ENCODE assay signal across 21 cellular contexts in genomic region chr6:53929340-53930120, GRCh38.
A peak's percentile ranks its signal among the peaks of the same experiment; 100 is the strongest.
DNase-seq lines count a peak whose midpoint lies in the region; ATAC-seq, FAIRE-seq and TF ChIP-seq lines count a peak whose summit lies in the region.
"Had no signal": no experiment of that assay in that cellular context is flagged by ENCODE, and none has a peak within 500 bp of the region (broad histone marks: within the 10 kb centered on the region; RNA-seq: fewer than 3 reads in every experiment).

No MANE protein-coding gene starts in this region.

- 92 to 95% methylated on average over 10 of the region's 10 CpGs for WGBS in pancreas, 2 donors
- whole genome bisulfite sequencing in upper lobe of left lung, 2 donors, result 92 to 98% methylated on average over 10 of the region's 10 CpGs

- TF ChIP-seq CTCF in Calu3 (IDR thresholded peaks at IDR 0.05; ENCODE audit: unreplicated experiment) (no peak), bronchial epithelial cell (IDR thresholded peaks at IDR 0.05; ENCODE audit: insufficient read depth, low read length, severe bottlenecking) (no peak), pancreas (IDR thresholded peaks at IDR 0.05) (no peak), upper lobe of left lung (IDR thresholded peaks at IDR 0.05) (no peak)

- no peaks in the 10 kb centered on the region for H3K36me3 ChIP-seq in bronchial epithelial cell (ENCODE audit: control insufficient read depth, insufficient read depth, low read length)
- H3K36me3 ChIP-seq in pancreas, result no peaks in the 10 kb centered on the region
- no peaks in the 10 kb centered on the region for H3K36me3 ChIP-seq in upper lobe of left lung
- H3K36me3 ChIP-seq: lower lobe of right lung, tibial nerve had no signal

- H3K27ac Mint-ChIP-seq in Calu3 (ENCODE audit: unreplicated experiment), result peak overlapping the region; percentile 60
- H3K27ac Mint-ChIP-seq: activated CD4-positive, alpha-beta T cell treated with anti-CD3 and anti-CD28 coated beads, Interleukin-2, amount 10 ng/mL, durations not matched to agents 24 days and 14 days; stimulated activated naive B cell treated with anti-CD40 and anti-IgM and Interleukin-4, amounts not matched to agents 10 μg/mL and 1 μg/mL and 100 μg/mL, for 72 hours had no signal

- H3K9me3 Mint-ChIP-seq in Calu3 (ENCODE audit: low read depth, unreplicated experiment), result no peaks in the 10 kb centered on the region
- H3K9me3 Mint-ChIP-seq: activated CD4-positive, alpha-beta T cell treated with anti-CD3 and anti-CD28 coated beads, Interleukin-2, amount 10 ng/mL, durations not matched to agents 24 days and 14 days; stimulated activated naive B cell treated with anti-CD40 and anti-IgM and Interleukin-4, amounts not matched to agents 10 μg/mL and 1 μg/mL and 100 μg/mL, for 72 hours had no signal

- peaks cover 0 to 12% (median 5%) of the 10 kb centered on the region in 3 donors for H3K4me1 ChIP-seq in pancreas
- peaks cover 0 to 10% (median 0%) of the 10 kb centered on the region in 4 donors for H3K4me1 ChIP-seq in upper lobe of left lung

- no peak for DNase-seq in Calu3
- DNase-seq in bronchial epithelial cell (ENCODE audit: low read depth), result peak; percentile 71
- no peak for DNase-seq in pancreas
- no peak for DNase-seq in midbrain (lab: John Stamatoyannopoulos, UW)
- no peak for DNase-seq in upper lobe of left lung
- DNase-seq: activated CD4-positive, alpha-beta T cell treated with anti-CD3 and anti-CD28 coated beads, Interleukin-2, amount 10 ng/mL, durations not matched to agents 24 days and 14 days; activated CD8-positive, alpha-beta memory T cell treated with anti-CD3 and anti-CD28 coated beads, Interleukin-2, amount 50 U/mL, for 48 hours; activated gamma-delta T cell treated with Interleukin-2 at 50 U/mL for 16 hours; caudate nucleus; dorsolateral prefrontal cortex; erythroblast; GOT3; lower lobe of right lung; NCI-H1417 treated with DMSO at 0.1 percent for 48 hours; NK-92 treated with Interleukin-12 subunit alpha and Interleukin-12 subunit beta, amount 100 ng/mL, for 24 hours; occipital lobe; RPMI8226; stimulated activated naive B cell treated with anti-CD40 and anti-IgM and Interleukin-4, amounts not matched to agents 10 μg/mL and 1 μg/mL and 100 μg/mL, for 72 hours had no signal

- H3K27ac ChIP-seq in pancreas (peak overlapping the region in 1 of 4 donors; percentile 6), upper lobe of left lung (no peak overlapping the region)
- H3K27ac ChIP-seq: dorsolateral prefrontal cortex, lower lobe of right lung, tibial nerve had no signal

- TF ChIP-seq POLR2A in upper lobe of left lung (IDR thresholded peaks at IDR 0.05), result no peak

- H3K4me3 Mint-ChIP-seq in Calu3 (ENCODE audit: low read depth, unreplicated experiment), result no peak overlapping the region
- H3K4me3 Mint-ChIP-seq: activated CD4-positive, alpha-beta T cell treated with anti-CD3 and anti-CD28 coated beads, Interleukin-2, amount 10 ng/mL, durations not matched to agents 24 days and 14 days; stimulated activated naive B cell treated with anti-CD40 and anti-IgM and Interleukin-4, amounts not matched to agents 10 μg/mL and 1 μg/mL and 100 μg/mL, for 72 hours had no signal

- ATAC-seq in pancreas (peak in 3 of 4 donors; percentile 10 to 25 (median 22)), GM21786 (IDR thresholded peaks at IDR 0.05; ENCODE audit: unreplicated experiment) (no peak), upper lobe of left lung (ENCODE audit: low FRiP score in 2 of 2) (no peak)
- ATAC-seq: lower lobe of right lung; stimulated activated naive B cell treated with anti-CD40 and anti-IgM and Interleukin-4, amounts not matched to agents 10 μg/mL and 1 μg/mL and 100 μg/mL, for 72 hours had no signal

- no peak overlapping the region for H3K4me3 ChIP-seq in bronchial epithelial cell (ENCODE audit: low read depth, low read length)
- H3K4me3 ChIP-seq in pancreas, result no peak overlapping the region
- H3K4me3 ChIP-seq in upper lobe of left lung, result no peak overlapping the region
- H3K4me3 ChIP-seq: dorsolateral prefrontal cortex, lower lobe of right lung, tibial nerve had no signal

- H3K4me1 Mint-ChIP-seq in Calu3 (ENCODE audit: low read depth, unreplicated experiment), result peaks cover 42% of the 10 kb centered on the region
- H3K4me1 Mint-ChIP-seq: activated CD4-positive, alpha-beta T cell treated with anti-CD3 and anti-CD28 coated beads, Interleukin-2, amount 10 ng/mL, durations not matched to agents 24 days and 14 days had no signal

- intact Hi-C loops in Calu3 (cut with micrococcal nuclease; ENCODE audit: unreplicated experiment) (loop anchor here (5.0 to 10.0 kb wide), 4 partner anchors 72 to 187 kb away; partner anchors contain the start of gene LRRC1), pancreas (cut with DNase I) (loop anchor here in 1 of 3 donors (10.0 kb wide), 1 partner anchor 115 kb away; no protein-coding TSS in a partner anchor)

- H3K27me3 ChIP-seq in bronchial epithelial cell (ENCODE audit: control insufficient read depth, insufficient read depth, low read length) (no peaks in the 10 kb centered on the region), pancreas (no peaks in the 10 kb centered on the region), upper lobe of left lung (no peaks in the 10 kb centered on the region)
- H3K27me3 ChIP-seq: dorsolateral prefrontal cortex, tibial nerve had no signal

- CTCF ChIA-PET in Calu3 (lab: Charles Lee), result interaction anchor here (0.8 to 2.4 kb wide), 3 partner anchors 27 to 195 kb away, joined by 3 to 7 read pairs (median 6); partner anchors contain the start of gene LRRC1

- H3K9me3 ChIP-seq in pancreas (no peaks in the 10 kb centered on the region), upper lobe of left lung (no peaks in the 10 kb centered on the region)
- H3K9me3 ChIP-seq: lower lobe of right lung, tibial nerve had no signal

- TF ChIP-seq RAD21 in Ishikawa (IDR thresholded peaks at IDR 0.05; ENCODE audit: low read depth), result no peak

- TF ChIP-seq EP300 in Ishikawa (IDR thresholded peaks at IDR 0.05; ENCODE audit: borderline replicate concordance), result no peak
- TF ChIP-seq EP300 in upper lobe of left lung (IDR thresholded peaks at IDR 0.05), result no peak

- FAIRE-seq in bronchial epithelial cell (lab: Jason Lieb, UNC), result no peak
- no peak for FAIRE-seq in pancreas (lab: Jason Lieb, UNC)

- H3K27me3 Mint-ChIP-seq in Calu3 (ENCODE audit: unreplicated experiment), result no peaks in the 10 kb centered on the region
- H3K27me3 Mint-ChIP-seq: activated CD4-positive, alpha-beta T cell treated with anti-CD3 and anti-CD28 coated beads, Interleukin-2, amount 10 ng/mL, durations not matched to agents 24 days and 14 days; stimulated activated naive B cell treated with anti-CD40 and anti-IgM and Interleukin-4, amounts not matched to agents 10 μg/mL and 1 μg/mL and 100 μg/mL, for 72 hours had no signal

- peaks cover 17% of the 10 kb centered on the region for H3K36me3 Mint-ChIP-seq in Calu3 (ENCODE audit: insufficient read depth, unreplicated experiment)

- no TSS peak for BruUV-seq in Calu3 (replicated peaks; lab: Mats Ljungman, UMichigan)

TF ChIP-seq in Ishikawa, 13 proteins besides CTCF, POLR2A, EP300 and RAD21:
- TF ChIP-seq TCF12 (IDR thresholded peaks at IDR 0.05; ENCODE audit: low read depth) (0 out of 2 replicates have a peak, but pooled peaks have one; percentile 7), REST (IDR thresholded peaks at IDR 0.05; ENCODE audit: low read depth) (no peak)

Comparison
In these comparisons a context has a peak if more than half of its experiments do, and no peak if none do; other contexts are left out.
1. ATAC-seq: peak in pancreas (3 of 4); none in GM21786 (single experiment) and upper lobe of left lung (0 of 2).